In genomic region chr9:137028281-137029057, GRCh38 we compare ENCODE assay signal across 8 cellular contexts. TPM values are rescaled to one million over a fixed set of nuclear protein-coding genes. Genes with fewer than 3 reads are reported as not detected.
A peak's percentile ranks its signal among the peaks of the same experiment; 100 is the strongest.
DNase-seq lines count a peak whose midpoint lies in the region; ATAC-seq, FAIRE-seq and TF ChIP-seq lines count a peak whose summit lies in the region.

No MANE protein-coding gene starts in this region.

- POLR2A ChIA-PET in K562 (lab: Yijun Ruan, JAX): interaction anchor here (0.6 to 1.0 kb wide), 3 partner anchors 9 to 610 kb away, joined by 3 to 4 read pairs (median 3); no protein-coding TSS in a partner anchor

- H3K4me3 ChIP-seq in AG09309 (ENCODE audit: control insufficient read depth, low read depth, low read length): peak overlapping the region; percentile 48
- H3K4me3 ChIP-seq in K562: peak overlapping the region; percentile 66
- H3K4me3 ChIP-seq in iPS-15b (ENCODE audit: low read depth, low read length): peak overlapping the region; percentile 58
- peak overlapping the region; percentile 62 for H3K4me3 ChIP-seq in skeletal muscle cell (ENCODE audit: low read depth, low read length)

- H3K9ac ChIP-seq in K562 (ENCODE audit: insufficient read depth in 1 of 2, low read depth in 2 of 2, low read length in 2 of 2) (peak overlapping the region; percentile 69 to 92), iPS-15b (ENCODE audit: low read depth, low read length) (no peak overlapping the region)

- no peak for TF ChIP-seq EP300 in K562 (IDR thresholded peaks at IDR 0.05; ENCODE audit: low read length)

- no TSS peak for BruUV-seq in K562 (replicated peaks; lab: Mats Ljungman, UMichigan)

- no peaks in the 10 kb centered on the region for H3K27me3 ChIP-seq in K562 (ENCODE audit: control insufficient read depth in 2 of 2, insufficient read depth in 2 of 2, low read length in 2 of 2)
- peaks cover 22% of the 10 kb centered on the region for H3K27me3 ChIP-seq in iPS-15b (ENCODE audit: control insufficient read depth, insufficient read depth, low read length)

- TF ChIP-seq CTCF in AG09309 (IDR thresholded peaks at IDR 0.05; ENCODE audit: control insufficient read depth, insufficient read depth, low read depth, low read length, missing control alignments) (peak; percentile 49), K562 (IDR thresholded peaks at IDR 0.05 in 2 of 3, conservative IDR thresholded peaks at IDR 0.05 in 1 of 3; ENCODE audit: insufficient read depth in 2 of 3, low read depth in 1 of 3, low read length in 3 of 3) (peak; percentile 67 to 80 (median 71))

- intact Hi-C loops in K562 (cut with micrococcal nuclease): loop anchor here (1.0 to 2.0 kb wide), 2 partner anchors 84 to 241 kb away; partner anchors contain the start of genes C8G and FBXW5

- DNase-seq in AG09309 (ENCODE audit: low read depth) (no peak), M059J (ENCODE audit: low read depth) (peak; percentile 59), T-helper 2 cell (peak; percentile 44 to 81 (median 63)), K562 (ENCODE audit: extremely low read depth in 1 of 4, low spot score in 3 of 4) (peak; percentile 80 to 92 (median 84)), skeletal muscle cell (ENCODE audit: low read depth) (no peak)

- peak overlapping the region; percentile 93 for H2AFZ ChIP-seq in K562 (ENCODE audit: low read depth, low read length)

- CTCF ChIA-PET in K562 (lab: Yijun Ruan, JAX; ENCODE audit: low intra/inter-chr PET ratio): interaction anchor here (0.6 to 3.0 kb wide), 4 partner anchors 80 to 237 kb away, joined by 3 to 17 read pairs (median 6); partner anchors contain the start of gene TMEM141

- no peaks in the 10 kb centered on the region for H4K20me1 ChIP-seq in K562 (replicated peaks; ENCODE audit: control insufficient read depth, insufficient read depth, low read length)

- H3K27ac ChIP-seq in K562 (ENCODE audit: extremely low read depth, low read depth, low read length): peak overlapping the region; percentile 57; the same call in 2 of the 3 replicates

- H3K4me1 ChIP-seq in K562 (replicated peaks in 1 of 2; ENCODE audit: control insufficient read depth in 2 of 2, insufficient read depth in 2 of 2, low read length in 2 of 2): peaks cover 9 to 92% of the 10 kb centered on the region in 2 experiments; a peak in 4 of 5 replicates
- H3K4me1 ChIP-seq in iPS-15b (ENCODE audit: control insufficient read depth, insufficient read depth, low read length): no peaks in the 10 kb centered on the region

- H3K9me3 ChIP-seq in K562 (replicated peaks; ENCODE audit: control insufficient read depth, insufficient read depth, low read depth, low read length) (no peaks in the 10 kb centered on the region), iPS-15b (ENCODE audit: control insufficient read depth, insufficient read depth, low read length) (no peaks in the 10 kb centered on the region)

- peak overlapping the region; percentile 86 for H3K4me2 ChIP-seq in K562 (ENCODE audit: insufficient read depth, low read length)

- under 1% methylated on average over 43 of the region's 95 CpGs for WGBS in K562 (ENCODE audit: insufficient coverage, low coverage, missing lambda C conversion rate)

- H3K36me3 ChIP-seq in K562 (ENCODE audit: control insufficient read depth, insufficient read depth, low read length) (no peaks in the 10 kb centered on the region), iPS-15b (ENCODE audit: control insufficient read depth, insufficient read depth, low read length) (no peaks in the 10 kb centered on the region)

- in situ Hi-C loops in K562 (cut with MboI): no loop called here

- H3K79me2 ChIP-seq in K562 (ENCODE audit: control insufficient read depth, insufficient read depth, low read length): peaks cover 3% of the 10 kb centered on the region; the same call in 1 of the 3 replicates

- TF ChIP-seq POLR2A in K562 (conservative IDR thresholded peaks at IDR 0.05): no peak

- FAIRE-seq in K562 (lab: Jason Lieb, UNC): peak; percentile 26

- peak in 1 of 2 experiments; percentile 39; a peak in 2 of 4 replicates for TF ChIP-seq RAD21 in K562 (CRISPR knock-in tag; conservative IDR thresholded peaks at IDR 0.05 in 1 of 2, IDR thresholded peaks at IDR 0.05 in 1 of 2)

- peak; percentile 35 for ATAC-seq in GM18907 (IDR thresholded peaks at IDR 0.05; ENCODE audit: unreplicated experiment)
- peak; percentile 81 for ATAC-seq in K562
- ATAC-seq in HG03565 (IDR thresholded peaks at IDR 0.05; ENCODE audit: unreplicated experiment): no peak

- no peaks in the 10 kb centered on the region for H3K9me1 ChIP-seq in K562 (ENCODE audit: control insufficient read depth, insufficient read depth, low read length)

RNA-seq across cellular contexts. Expression of gene ABCA2, which starts 0.4 kb away (rescaled TPM):
- total RNA-seq in M059J (2014; rRNA removed; shearing (Covaris generic)): 9.2 and 10.2 TPM in 2 replicates
- total RNA-seq in K562 (2011; cell fraction: chromatin; rRNA removed; ENCODE audit: low replicate concordance): 47.9 and 167 TPM in 2 replicates
- total RNA-seq in K562 (2011; cell fraction: nucleolus; rRNA removed): 116 and 131 TPM in 2 replicates
- 56.3 and 68.3 TPM in 2 replicates for total RNA-seq in K562 (2011; cell fraction: nucleoplasm; rRNA removed)
- 4.6 and 5.5 TPM in 2 replicates for total RNA-seq in K562 (2014; rRNA removed)
- 0.69 and 0.99 TPM in 2 replicates for total RNA-seq in K562 (2014; rRNA removed; fragmentation: Illumina TruSeq; extraction: Trizol)
- total RNA-seq in K562 (2015; rRNA removed; fragmentation: Illumina TruSeq; extraction: Trizol): 1.6 and 2.9 TPM in 2 replicates
- total RNA-seq in K562 (2021): 12.1 and 14.9 TPM in 2 replicates
- 12.1 and 24.4 TPM in 2 replicates for polyA plus RNA-seq in K562 (2011; rRNA removed)
- polyA plus RNA-seq in K562 (2011; cell fraction: cytosol; rRNA removed): 19.7 and 23.3 TPM in 2 replicates
- 253 and 318 TPM in 2 replicates for polyA plus RNA-seq in K562 (2011; cell fraction: nucleus; rRNA removed)
- 13.8 and 24.2 TPM in 2 replicates for polyA plus RNA-seq in K562 (2012)
- 6.1 and 9.9 TPM in 2 replicates for polyA plus RNA-seq in K562 (2014; fragmentation: Illumina TruSeq; extraction: Trizol)
- not detected for polyA plus RNA-seq in K562 (2014; fragmentation: Nextera tagmentation; extraction: Ambion mirVana)
- polyA plus RNA-seq in K562 (2014; rRNA removed): 16.2 and 16.3 TPM in 2 replicates
- 6.6 and 8.6 TPM in 2 replicates for polyA minus RNA-seq in K562 (2011; rRNA and poly(A)+ RNA removed)
- 13.4 and 28.5 TPM in 2 replicates for polyA minus RNA-seq in K562 (2011; cell fraction: cytosol; rRNA and poly(A)+ RNA removed)
- polyA minus RNA-seq in K562 (2011; cell fraction: nucleus; rRNA and poly(A)+ RNA removed): 43.2 and 52.5 TPM in 2 replicates

RNA-seq across cellular contexts. Expression of gene FUT7, which starts 3.4 kb away (rescaled TPM):
- total RNA-seq in M059J (2014; rRNA removed; shearing (Covaris generic)): not detected in 2 replicates
- total RNA-seq in K562 (2011; cell fraction: chromatin; rRNA removed; ENCODE audit: low replicate concordance): not detected in 2 replicates
- not detected in 2 replicates for total RNA-seq in K562 (2011; cell fraction: nucleolus; rRNA removed)
- total RNA-seq in K562 (2011; cell fraction: nucleoplasm; rRNA removed): not detected in 2 replicates
- total RNA-seq in K562 (2014; rRNA removed): not detected in 2 replicates
- total RNA-seq in K562 (2014; rRNA removed; fragmentation: Illumina TruSeq; extraction: Trizol): not detected in 2 replicates
- total RNA-seq in K562 (2015; rRNA removed; fragmentation: Illumina TruSeq; extraction: Trizol): not detected in 2 replicates
- not detected in 2 replicates for total RNA-seq in K562 (2021)
- not detected in 2 replicates for polyA plus RNA-seq in K562 (2011; rRNA removed)
- not detected in 2 replicates for polyA plus RNA-seq in K562 (2011; cell fraction: cytosol; rRNA removed)
- not detected in 2 replicates for polyA plus RNA-seq in K562 (2011; cell fraction: nucleus; rRNA removed)
- not detected in 2 replicates for polyA plus RNA-seq in K562 (2012)
- polyA plus RNA-seq in K562 (2014; fragmentation: Illumina TruSeq; extraction: Trizol): not detected in 2 replicates
- polyA plus RNA-seq in K562 (2014; fragmentation: Nextera tagmentation; extraction: Ambion mirVana): not detected
- polyA plus RNA-seq in K562 (2014; rRNA removed): not detected in 2 replicates
- not detected in 2 replicates for polyA minus RNA-seq in K562 (2011; rRNA and poly(A)+ RNA removed)
- polyA minus RNA-seq in K562 (2011; cell fraction: cytosol; rRNA and poly(A)+ RNA removed): not detected in 2 replicates
- polyA minus RNA-seq in K562 (2011; cell fraction: nucleus; rRNA and poly(A)+ RNA removed): not detected in 2 replicates

RNA-seq across cellular contexts. Expression of gene NPDC1, which starts 17.5 kb away (rescaled TPM):
- 8.2 and 10.7 TPM in 2 replicates for total RNA-seq in M059J (2014; rRNA removed; shearing (Covaris generic))
- total RNA-seq in K562 (2011; cell fraction: chromatin; rRNA removed; ENCODE audit: low replicate concordance): 1.1 and 4.2 TPM in 2 replicates
- 3.2 and 6.0 TPM in 2 replicates for total RNA-seq in K562 (2011; cell fraction: nucleolus; rRNA removed)
- 1.5 and 3.6 TPM in 2 replicates for total RNA-seq in K562 (2011; cell fraction: nucleoplasm; rRNA removed)
- total RNA-seq in K562 (2014; rRNA removed) (0.09 and 0.90 TPM in 2 replicates), K562 (2014; rRNA removed; fragmentation: Illumina TruSeq; extraction: Trizol) (not detected in 2 replicates), K562 (2015; rRNA removed; fragmentation: Illumina TruSeq; extraction: Trizol) (0.22 TPM in 1 of 2 replicates, not detected in the other), K562 (2021) (1.5 and 2.1 TPM in 2 replicates)
- polyA plus RNA-seq in K562 (2011; rRNA removed) (1.3 and 3.9 TPM in 2 replicates), K562 (2014; fragmentation: Illumina TruSeq; extraction: Trizol) (0.06 and 0.21 TPM in 2 replicates), K562 (2014; fragmentation: Nextera tagmentation; extraction: Ambion mirVana) (not detected), K562 (2014; rRNA removed) (0.85 and 2.4 TPM in 2 replicates)
- 3.5 and 4.2 TPM in 2 replicates for polyA plus RNA-seq in K562 (2011; cell fraction: cytosol; rRNA removed)
- 32.5 and 34.7 TPM in 2 replicates for polyA plus RNA-seq in K562 (2011; cell fraction: nucleus; rRNA removed)
- polyA plus RNA-seq in K562 (2012): 0.85 and 3.1 TPM in 2 replicates
- 0.14 and 0.18 TPM in 2 replicates for polyA minus RNA-seq in K562 (2011; rRNA and poly(A)+ RNA removed)
- 0.95 and 3.5 TPM in 2 replicates for polyA minus RNA-seq in K562 (2011; cell fraction: cytosol; rRNA and poly(A)+ RNA removed)
- 2.0 and 3.9 TPM in 2 replicates for polyA minus RNA-seq in K562 (2011; cell fraction: nucleus; rRNA and poly(A)+ RNA removed)

RNA-seq across cellular contexts. Expression of gene ENTPD2, which starts 25.4 kb away (rescaled TPM):
- not detected in 2 replicates for total RNA-seq in M059J (2014; rRNA removed; shearing (Covaris generic))
- 1.2 and 5.3 TPM in 2 replicates for total RNA-seq in K562 (2011; cell fraction: chromatin; rRNA removed; ENCODE audit: low replicate concordance)
- total RNA-seq in K562 (2011; cell fraction: nucleolus; rRNA removed): 3.3 and 4.3 TPM in 2 replicates
- total RNA-seq in K562 (2011; cell fraction: nucleoplasm; rRNA removed): 2.6 and 2.9 TPM in 2 replicates
- 0.12 and 0.14 TPM in 2 replicates for total RNA-seq in K562 (2014; rRNA removed)
- total RNA-seq in K562 (2014; rRNA removed; fragmentation: Illumina TruSeq; extraction: Trizol): not detected in 2 replicates
- total RNA-seq in K562 (2015; rRNA removed; fragmentation: Illumina TruSeq; extraction: Trizol): not detected in 2 replicates
- 0.60 and 0.85 TPM in 2 replicates for total RNA-seq in K562 (2021)
- 0.11 and 0.51 TPM in 2 replicates for polyA plus RNA-seq in K562 (2011; rRNA removed)
- polyA plus RNA-seq in K562 (2011; cell fraction: cytosol; rRNA removed): 0.22 and 0.41 TPM in 2 replicates
- polyA plus RNA-seq in K562 (2011; cell fraction: nucleus; rRNA removed): 4.8 and 5.7 TPM in 2 replicates
- 0.15 and 0.23 TPM in 2 replicates for polyA plus RNA-seq in K562 (2012)
- 0.17 and 0.21 TPM in 2 replicates for polyA plus RNA-seq in K562 (2014; fragmentation: Illumina TruSeq; extraction: Trizol)
- under 1 TPM in 1 of 2 experiments, not detected in 1; 0.04 TPM for polyA plus RNA-seq in K562 (2014; fragmentation: Nextera tagmentation; extraction: Ambion mirVana)
- 0.22 TPM in 1 of 2 replicates, not detected in the other for polyA plus RNA-seq in K562 (2014; rRNA removed)
- not detected in 2 replicates for polyA minus RNA-seq in K562 (2011; rRNA and poly(A)+ RNA removed)
- 0.57 and 1.3 TPM in 2 replicates for polyA minus RNA-seq in K562 (2011; cell fraction: cytosol; rRNA and poly(A)+ RNA removed)
- 0.94 and 1.2 TPM in 2 replicates for polyA minus RNA-seq in K562 (2011; cell fraction: nucleus; rRNA and poly(A)+ RNA removed)

RNA-seq across cellular contexts. Expression of gene CLIC3, which starts 32.1 kb away (rescaled TPM):
- total RNA-seq in M059J (2014; rRNA removed; shearing (Covaris generic)): 11.0 and 18.9 TPM in 2 replicates
- total RNA-seq in K562 (2011; cell fraction: chromatin; rRNA removed; ENCODE audit: low replicate concordance): not detected in 2 replicates
- not detected in 2 replicates for total RNA-seq in K562 (2011; cell fraction: nucleolus; rRNA removed)
- not detected in 2 replicates for total RNA-seq in K562 (2011; cell fraction: nucleoplasm; rRNA removed)
- total RNA-seq in K562 (2014; rRNA removed): not detected in 2 replicates
- total RNA-seq in K562 (2014; rRNA removed; fragmentation: Illumina TruSeq; extraction: Trizol): not detected in 2 replicates
- not detected in 2 replicates for total RNA-seq in K562 (2015; rRNA removed; fragmentation: Illumina TruSeq; extraction: Trizol)
- total RNA-seq in K562 (2021): 0.18 and 0.29 TPM in 2 replicates
- 0.07 TPM in 1 of 2 replicates, not detected in the other for polyA plus RNA-seq in K562 (2011; rRNA removed)
- 0.22 and 1.1 TPM in 2 replicates for polyA plus RNA-seq in K562 (2011; cell fraction: cytosol; rRNA removed)
- 0.34 and 0.65 TPM in 2 replicates for polyA plus RNA-seq in K562 (2011; cell fraction: nucleus; rRNA removed)
- polyA plus RNA-seq in K562 (2012): 0.58 and 0.59 TPM in 2 replicates
- not detected in 2 replicates for polyA plus RNA-seq in K562 (2014; fragmentation: Illumina TruSeq; extraction: Trizol)
- polyA plus RNA-seq in K562 (2014; fragmentation: Nextera tagmentation; extraction: Ambion mirVana): not detected
- polyA plus RNA-seq in K562 (2014; rRNA removed): 0.27 TPM in 1 of 2 replicates, not detected in the other
- polyA minus RNA-seq in K562 (2011; rRNA and poly(A)+ RNA removed): not detected in 2 replicates
- polyA minus RNA-seq in K562 (2011; cell fraction: cytosol; rRNA and poly(A)+ RNA removed): not detected in 2 replicates
- 0.27 and 0.44 TPM in 2 replicates for polyA minus RNA-seq in K562 (2011; cell fraction: nucleus; rRNA and poly(A)+ RNA removed)

Comparison
In these comparisons a context has a peak if more than half of its experiments do, and no peak if none do; other contexts are left out.
1. DNase-seq: peak in M059J (single experiment), T-helper 2 cell (5 of 5) and K562 (4 of 4); none in AG09309 (single experiment) and skeletal muscle cell (single experiment).
2. Peak in every context shown above with its lines, with median percentiles within 50 percentile points of each other: H3K4me3 ChIP-seq.